8 cellular contexts compared by ENCODE assay signal in genomic region chrX:154526901-154527675, GRCh38. TPM values are rescaled to one million over a fixed set of nuclear protein-coding genes. Genes with fewer than 3 reads are reported as not detected.
DNase-seq lines count a peak whose midpoint lies in the region; ATAC-seq, FAIRE-seq and TF ChIP-seq lines count a peak whose summit lies in the region.

No MANE protein-coding gene starts in this region.

- TF ChIP-seq CTCF in GM12875 (IDR thresholded peaks at IDR 0.05; ENCODE audit: borderline replicate concordance, insufficient read depth, low read depth, low read length) (peak; percentile 46; the same call in 1 of the 2 replicates), HepG2 (CRISPR knock-in tag; IDR thresholded peaks at IDR 0.05) (peak; percentile 68)

- peak overlapping the region; percentile 78 for H3K27ac Mint-ChIP-seq in dendritic cell treated with granulocyte-macrophage colony-stimulating factor and Interleukin-4, amounts not matched to agents 40 ng/mL and 50 ng/mL, for 4 days

- H2AFZ ChIP-seq in HepG2 (ENCODE audit: low read length): peak overlapping the region; percentile 54

- ATAC-seq in HG03095 (IDR thresholded peaks at IDR 0.05; ENCODE audit: unreplicated experiment) (peak; percentile 83), HepG2 (peak; percentile 78), HG02763 (IDR thresholded peaks at IDR 0.05; ENCODE audit: unreplicated experiment) (no peak)
- peak; percentile 80 to 90 for ATAC-seq in activated CD4-positive, CD25-positive, alpha-beta regulatory T cell treated with anti-CD3 and anti-CD28 coated beads, Interleukin-2, amount 50 U/mL, for 24 hours

- H3K4me1 Mint-ChIP-seq in dendritic cell treated with granulocyte-macrophage colony-stimulating factor and Interleukin-4, amounts not matched to agents 40 ng/mL and 50 ng/mL, for 4 days (ENCODE audit: low read depth): peaks cover 11% of the 10 kb centered on the region

- H3K27me3 Mint-ChIP-seq in dendritic cell treated with granulocyte-macrophage colony-stimulating factor and Interleukin-4, amounts not matched to agents 40 ng/mL and 50 ng/mL, for 4 days: no peaks in the 10 kb centered on the region

- H3K27me3 ChIP-seq in HepG2 (ENCODE audit: control insufficient read depth in 1 of 2, insufficient read depth in 2 of 2, low read length in 2 of 2): no peaks in the 10 kb centered on the region

- H3K36me3 Mint-ChIP-seq in dendritic cell treated with granulocyte-macrophage colony-stimulating factor and Interleukin-4, amounts not matched to agents 40 ng/mL and 50 ng/mL, for 4 days (ENCODE audit: low read depth): peaks cover 20% of the 10 kb centered on the region

- WGBS in HepG2 (ENCODE audit: low lambda C conversion rate): 15% methylated on average over 3 of the region's 15 CpGs

- intact Hi-C loops in dendritic cell treated with granulocyte-macrophage colony-stimulating factor and Interleukin-4, amounts not matched to agents 40 ng/mL and 50 ng/mL, for 4 days (cut with micrococcal nuclease): loop anchor here (5.0 kb wide), 1 partner anchor 35 kb away; the partner anchor contains the start of gene SLC10A3
- intact Hi-C loops in HepG2 (cut with micrococcal nuclease; ENCODE audit: unreplicated experiment): no loop called here

- H3K4me2 ChIP-seq in HepG2 (ENCODE audit: low read depth, low read length): peak overlapping the region; percentile 88

- no peaks in the 10 kb centered on the region for H3K9me3 Mint-ChIP-seq in dendritic cell treated with granulocyte-macrophage colony-stimulating factor and Interleukin-4, amounts not matched to agents 40 ng/mL and 50 ng/mL, for 4 days

- no peak for TF ChIP-seq POLR2A in HepG2 (IDR thresholded peaks at IDR 0.05; ENCODE audit: insufficient read depth in 1 of 2, low read depth in 2 of 2, low read length in 2 of 2)

- CTCF ChIA-PET in HepG2 (lab: Yijun Ruan, JAX; ENCODE audit: low intra/inter-chr PET ratio, low total read pairs): no interaction called here

- in situ Hi-C loops in HepG2 (cut with HindIII; ENCODE audit: extremely low pct_ligation_motif_present, low pct_unique_long_range_greater_than_20kb): loop anchor here (25.0 kb wide), 1 partner anchor 115 kb away; the partner anchor contains the start of genes DNASE1L1 and TAFAZZIN

- DNase-seq in NCI-H446 treated with DMSO at 0.1 percent for 48 hours (lab: John Stamatoyannopoulos, UW): peak; percentile 29
- DNase-seq in HepG2 (ENCODE audit: low spot score): peak; percentile 56
- peak; percentile 63 for DNase-seq in stimulated activated CD4-positive, alpha-beta T cell treated with anti-CD3 and anti-CD28 coated beads, Interleukin-4, amount 100 ng/mL, for 1 hour

- H3K4me3 Mint-ChIP-seq in dendritic cell treated with granulocyte-macrophage colony-stimulating factor and Interleukin-4, amounts not matched to agents 40 ng/mL and 50 ng/mL, for 4 days: peak overlapping the region; percentile 64

- H3K79me2 ChIP-seq in HepG2 (ENCODE audit: insufficient read depth, low read length): no peaks in the 10 kb centered on the region

- H3K9me3 ChIP-seq in HepG2 (ENCODE audit: low read length): no peaks in the 10 kb centered on the region

- H4K20me1 ChIP-seq in HepG2 (ENCODE audit: insufficient read depth, low read length): no peaks in the 10 kb centered on the region

- TF ChIP-seq RAD21 in HepG2 (CRISPR knock-in tag; IDR thresholded peaks at IDR 0.05): no peak

- H3K4me3 ChIP-seq in GM12875 (ENCODE audit: low read depth, low read length) (no peak overlapping the region), HepG2 (replicated peaks in 1 of 3; ENCODE audit: insufficient read depth in 1 of 3, low read depth in 2 of 3, low read length in 3 of 3) (peak overlapping the region; percentile 37 to 63 (median 40); a peak in 5 of 6 replicates)

- H3K4me1 ChIP-seq in HepG2 (ENCODE audit: insufficient read depth, low read length): peaks cover 62% of the 10 kb centered on the region

- no TSS peak for BruUV-seq in HepG2 (replicated peaks; lab: Mats Ljungman, UMichigan)

- peak overlapping the region; percentile 63 for H3K27ac ChIP-seq in HepG2 (ENCODE audit: extremely low read length, insufficient read depth, low read length)

- FAIRE-seq in HepG2 (lab: Jason Lieb, UNC): peak; percentile 87

- H3K36me3 ChIP-seq in HepG2 (replicated peaks in 1 of 2; ENCODE audit: control insufficient read depth in 1 of 2, insufficient read depth in 2 of 2, low read length in 2 of 2): no peaks in the 10 kb centered on the region

- H3K9ac ChIP-seq in HepG2 (ENCODE audit: insufficient read depth, low read depth, low read length): peak overlapping the region; percentile 65

- POLR2A ChIA-PET in HepG2 (lab: Yijun Ruan, JAX): interaction anchor here (0.7 to 6.0 kb wide), 11 partner anchors 10 to 154 kb away, joined by 3 to 38 read pairs (median 5); partner anchors contain the start of genes ATP6AP1, FAM3A, PLXNA3 and RPL10

- no peak for TF ChIP-seq EP300 in HepG2 (IDR thresholded peaks at IDR 0.05; ENCODE audit: low read depth in 2 of 2, low read length in 2 of 2)
- TF ChIP-seq EP300 in HepG2 (CRISPR knock-in tag; IDR thresholded peaks at IDR 0.05; ENCODE audit: borderline replicate concordance): no peak

RNA-seq across cellular contexts. Expression of gene FAM3A, which starts 11.1 kb away (rescaled TPM):
- 6.7 and 11.2 TPM in 2 replicates for total RNA-seq in HepG2 (2016; rRNA removed; fragmentation: Illumina TruSeq; extraction: Trizol)
- 6.0 and 6.7 TPM in 2 replicates for total RNA-seq in HepG2 (2016; cell fraction: cytosol; rRNA removed; fragmentation: Illumina TruSeq; extraction: Trizol; ENCODE audit: low read depth)
- 6.9 and 11.7 TPM in 2 replicates for total RNA-seq in HepG2 (2016; cell fraction: insoluble cytoplasmic fraction; rRNA removed; fragmentation: Illumina TruSeq; extraction: Trizol)
- 11.4 and 13.2 TPM in 2 replicates for total RNA-seq in HepG2 (2016; cell fraction: membrane; rRNA removed; fragmentation: Illumina TruSeq; extraction: Trizol)
- 8.6 and 11.3 TPM in 2 replicates for total RNA-seq in HepG2 (2016; cell fraction: nucleus; rRNA removed; fragmentation: Illumina TruSeq; extraction: Trizol)
- polyA plus RNA-seq in HepG2 (2011; rRNA removed): 22.7 and 26.0 TPM in 2 replicates
- 20.0 and 31.3 TPM in 2 replicates for polyA plus RNA-seq in HepG2 (2011; cell fraction: cytosol; rRNA removed)
- 76.1 and 87.3 TPM in 2 replicates for polyA plus RNA-seq in HepG2 (2011; cell fraction: nucleus; rRNA removed)
- polyA plus RNA-seq in HepG2 (2012): 11.8 and 16.0 TPM in 2 replicates
- 9.5 and 10.6 TPM in 2 replicates for polyA plus RNA-seq in HepG2 (2016; cell fraction: cytosol; fragmentation: Illumina TruSeq; extraction: Trizol; ENCODE audit: low read depth)
- 6.1 and 11.2 TPM in 2 replicates for polyA plus RNA-seq in HepG2 (2016; cell fraction: insoluble cytoplasmic fraction; fragmentation: Illumina TruSeq; extraction: Trizol; ENCODE audit: low read depth)
- polyA plus RNA-seq in HepG2 (2016; cell fraction: membrane; fragmentation: Illumina TruSeq; extraction: Trizol; ENCODE audit: low read depth): 11.5 and 11.8 TPM in 2 replicates
- polyA plus RNA-seq in HepG2 (2016; cell fraction: nucleus; fragmentation: Illumina TruSeq; extraction: Trizol; ENCODE audit: insufficient read depth, low read depth): 22.0 and 23.9 TPM in 2 replicates
- polyA minus RNA-seq in HepG2 (2011; rRNA and poly(A)+ RNA removed; ENCODE audit: low replicate concordance): 22.5 and 32.8 TPM in 2 replicates
- 9.7 and 11.3 TPM in 2 replicates for polyA minus RNA-seq in HepG2 (2011; cell fraction: cytosol; rRNA and poly(A)+ RNA removed)
- polyA minus RNA-seq in HepG2 (2011; cell fraction: nucleus; rRNA and poly(A)+ RNA removed): 5.7 and 7.8 TPM in 2 replicates

RNA-seq across cellular contexts. Expression of gene G6PD, which starts 19.6 kb away (rescaled TPM):
- total RNA-seq in HepG2 (2016; rRNA removed; fragmentation: Illumina TruSeq; extraction: Trizol): 28.8 and 44.6 TPM in 2 replicates
- total RNA-seq in HepG2 (2016; cell fraction: cytosol; rRNA removed; fragmentation: Illumina TruSeq; extraction: Trizol; ENCODE audit: low read depth): 31.2 and 32.2 TPM in 2 replicates
- total RNA-seq in HepG2 (2016; cell fraction: insoluble cytoplasmic fraction; rRNA removed; fragmentation: Illumina TruSeq; extraction: Trizol): 31.8 and 35.7 TPM in 2 replicates
- 17.4 and 19.0 TPM in 2 replicates for total RNA-seq in HepG2 (2016; cell fraction: membrane; rRNA removed; fragmentation: Illumina TruSeq; extraction: Trizol)
- 29.9 and 30.0 TPM in 2 replicates for total RNA-seq in HepG2 (2016; cell fraction: nucleus; rRNA removed; fragmentation: Illumina TruSeq; extraction: Trizol)
- 18.8 and 19.5 TPM in 2 replicates for polyA plus RNA-seq in HepG2 (2011; rRNA removed)
- polyA plus RNA-seq in HepG2 (2011; cell fraction: cytosol; rRNA removed): 10.6 and 13.2 TPM in 2 replicates
- 56.3 and 68.9 TPM in 2 replicates for polyA plus RNA-seq in HepG2 (2011; cell fraction: nucleus; rRNA removed)
- 42.2 and 78.7 TPM in 2 replicates for polyA plus RNA-seq in HepG2 (2012)
- 20.7 and 21.1 TPM in 2 replicates for polyA plus RNA-seq in HepG2 (2016; cell fraction: cytosol; fragmentation: Illumina TruSeq; extraction: Trizol; ENCODE audit: low read depth)
- 81.5 and 118 TPM in 2 replicates for polyA plus RNA-seq in HepG2 (2016; cell fraction: insoluble cytoplasmic fraction; fragmentation: Illumina TruSeq; extraction: Trizol; ENCODE audit: low read depth)
- 27.9 and 29.6 TPM in 2 replicates for polyA plus RNA-seq in HepG2 (2016; cell fraction: membrane; fragmentation: Illumina TruSeq; extraction: Trizol; ENCODE audit: low read depth)
- polyA plus RNA-seq in HepG2 (2016; cell fraction: nucleus; fragmentation: Illumina TruSeq; extraction: Trizol; ENCODE audit: insufficient read depth, low read depth): 75.8 and 80.5 TPM in 2 replicates
- polyA minus RNA-seq in HepG2 (2011; rRNA and poly(A)+ RNA removed; ENCODE audit: low replicate concordance): 44.6 and 150 TPM in 2 replicates
- 19.2 and 20.1 TPM in 2 replicates for polyA minus RNA-seq in HepG2 (2011; cell fraction: cytosol; rRNA and poly(A)+ RNA removed)
- 21.4 and 32.2 TPM in 2 replicates for polyA minus RNA-seq in HepG2 (2011; cell fraction: nucleus; rRNA and poly(A)+ RNA removed)

RNA-seq across cellular contexts. Expression of gene IKBKG, which starts 20.3 kb away (rescaled TPM):
- total RNA-seq in HepG2 (2016; rRNA removed; fragmentation: Illumina TruSeq; extraction: Trizol): 26.5 and 30.6 TPM in 2 replicates
- 5.0 and 5.2 TPM in 2 replicates for total RNA-seq in HepG2 (2016; cell fraction: cytosol; rRNA removed; fragmentation: Illumina TruSeq; extraction: Trizol; ENCODE audit: low read depth)
- total RNA-seq in HepG2 (2016; cell fraction: insoluble cytoplasmic fraction; rRNA removed; fragmentation: Illumina TruSeq; extraction: Trizol): 23.9 and 32.1 TPM in 2 replicates
- 8.3 and 8.6 TPM in 2 replicates for total RNA-seq in HepG2 (2016; cell fraction: membrane; rRNA removed; fragmentation: Illumina TruSeq; extraction: Trizol)
- 26.2 and 29.8 TPM in 2 replicates for total RNA-seq in HepG2 (2016; cell fraction: nucleus; rRNA removed; fragmentation: Illumina TruSeq; extraction: Trizol)
- polyA plus RNA-seq in HepG2 (2011; rRNA removed): 44.3 and 57.9 TPM in 2 replicates
- 37.0 and 45.4 TPM in 2 replicates for polyA plus RNA-seq in HepG2 (2011; cell fraction: cytosol; rRNA removed)
- polyA plus RNA-seq in HepG2 (2011; cell fraction: nucleus; rRNA removed): 220 and 234 TPM in 2 replicates
- 20.6 and 37.0 TPM in 2 replicates for polyA plus RNA-seq in HepG2 (2012)
- polyA plus RNA-seq in HepG2 (2016; cell fraction: cytosol; fragmentation: Illumina TruSeq; extraction: Trizol; ENCODE audit: low read depth): 3.9 TPM in 2 replicates
- 24.9 and 29.4 TPM in 2 replicates for polyA plus RNA-seq in HepG2 (2016; cell fraction: insoluble cytoplasmic fraction; fragmentation: Illumina TruSeq; extraction: Trizol; ENCODE audit: low read depth)
- polyA plus RNA-seq in HepG2 (2016; cell fraction: membrane; fragmentation: Illumina TruSeq; extraction: Trizol; ENCODE audit: low read depth): 6.6 and 6.7 TPM in 2 replicates
- 63.5 and 67.1 TPM in 2 replicates for polyA plus RNA-seq in HepG2 (2016; cell fraction: nucleus; fragmentation: Illumina TruSeq; extraction: Trizol; ENCODE audit: insufficient read depth, low read depth)
- polyA minus RNA-seq in HepG2 (2011; rRNA and poly(A)+ RNA removed; ENCODE audit: low replicate concordance): 19.1 and 42.7 TPM in 2 replicates
- 17.9 and 20.8 TPM in 2 replicates for polyA minus RNA-seq in HepG2 (2011; cell fraction: cytosol; rRNA and poly(A)+ RNA removed)
- 36.8 and 37.0 TPM in 2 replicates for polyA minus RNA-seq in HepG2 (2011; cell fraction: nucleus; rRNA and poly(A)+ RNA removed)

RNA-seq across cellular contexts. Expression of gene SLC10A3, which starts 36.7 kb away (rescaled TPM):
- total RNA-seq in HepG2 (2016; rRNA removed; fragmentation: Illumina TruSeq; extraction: Trizol): 10.1 and 10.8 TPM in 2 replicates
- total RNA-seq in HepG2 (2016; cell fraction: cytosol; rRNA removed; fragmentation: Illumina TruSeq; extraction: Trizol; ENCODE audit: low read depth): 9.0 and 10.7 TPM in 2 replicates
- 7.1 and 10.6 TPM in 2 replicates for total RNA-seq in HepG2 (2016; cell fraction: insoluble cytoplasmic fraction; rRNA removed; fragmentation: Illumina TruSeq; extraction: Trizol)
- 19.7 and 23.5 TPM in 2 replicates for total RNA-seq in HepG2 (2016; cell fraction: membrane; rRNA removed; fragmentation: Illumina TruSeq; extraction: Trizol)
- total RNA-seq in HepG2 (2016; cell fraction: nucleus; rRNA removed; fragmentation: Illumina TruSeq; extraction: Trizol): 5.5 and 5.9 TPM in 2 replicates
- 11.5 and 13.7 TPM in 2 replicates for polyA plus RNA-seq in HepG2 (2011; rRNA removed)
- polyA plus RNA-seq in HepG2 (2011; cell fraction: cytosol; rRNA removed): 12.8 and 15.4 TPM in 2 replicates
- polyA plus RNA-seq in HepG2 (2011; cell fraction: nucleus; rRNA removed): 12.0 and 13.6 TPM in 2 replicates
- polyA plus RNA-seq in HepG2 (2012): 7.8 and 12.5 TPM in 2 replicates
- polyA plus RNA-seq in HepG2 (2016; cell fraction: cytosol; fragmentation: Illumina TruSeq; extraction: Trizol; ENCODE audit: low read depth): 16.2 and 21.3 TPM in 2 replicates
- polyA plus RNA-seq in HepG2 (2016; cell fraction: insoluble cytoplasmic fraction; fragmentation: Illumina TruSeq; extraction: Trizol; ENCODE audit: low read depth): 14.1 and 15.3 TPM in 2 replicates
- 27.8 and 30.6 TPM in 2 replicates for polyA plus RNA-seq in HepG2 (2016; cell fraction: membrane; fragmentation: Illumina TruSeq; extraction: Trizol; ENCODE audit: low read depth)
- 13.1 TPM in 2 replicates for polyA plus RNA-seq in HepG2 (2016; cell fraction: nucleus; fragmentation: Illumina TruSeq; extraction: Trizol; ENCODE audit: insufficient read depth, low read depth)
- polyA minus RNA-seq in HepG2 (2011; rRNA and poly(A)+ RNA removed; ENCODE audit: low replicate concordance): 21.1 and 41.7 TPM in 2 replicates
- polyA minus RNA-seq in HepG2 (2011; cell fraction: cytosol; rRNA and poly(A)+ RNA removed): 6.5 and 11.1 TPM in 2 replicates
- 2.3 and 2.5 TPM in 2 replicates for polyA minus RNA-seq in HepG2 (2011; cell fraction: nucleus; rRNA and poly(A)+ RNA removed)

RNA-seq across cellular contexts. Expression of gene UBL4A, which starts 40.7 kb away (rescaled TPM):
- total RNA-seq in HepG2 (2016; rRNA removed; fragmentation: Illumina TruSeq; extraction: Trizol): 25.5 and 29.1 TPM in 2 replicates
- total RNA-seq in HepG2 (2016; cell fraction: cytosol; rRNA removed; fragmentation: Illumina TruSeq; extraction: Trizol; ENCODE audit: low read depth): 11.4 and 12.2 TPM in 2 replicates
- total RNA-seq in HepG2 (2016; cell fraction: insoluble cytoplasmic fraction; rRNA removed; fragmentation: Illumina TruSeq; extraction: Trizol): 26.5 and 28.9 TPM in 2 replicates
- total RNA-seq in HepG2 (2016; cell fraction: membrane; rRNA removed; fragmentation: Illumina TruSeq; extraction: Trizol): 32.1 and 33.9 TPM in 2 replicates
- total RNA-seq in HepG2 (2016; cell fraction: nucleus; rRNA removed; fragmentation: Illumina TruSeq; extraction: Trizol): 10.4 and 12.9 TPM in 2 replicates
- 16.8 and 21.7 TPM in 2 replicates for polyA plus RNA-seq in HepG2 (2011; rRNA removed)
- polyA plus RNA-seq in HepG2 (2011; cell fraction: cytosol; rRNA removed): 20.9 and 32.4 TPM in 2 replicates
- polyA plus RNA-seq in HepG2 (2011; cell fraction: nucleus; rRNA removed): 11.5 and 13.8 TPM in 2 replicates
- polyA plus RNA-seq in HepG2 (2012): 14.3 and 16.6 TPM in 2 replicates
- polyA plus RNA-seq in HepG2 (2016; cell fraction: cytosol; fragmentation: Illumina TruSeq; extraction: Trizol; ENCODE audit: low read depth): 12.8 and 14.0 TPM in 2 replicates
- polyA plus RNA-seq in HepG2 (2016; cell fraction: insoluble cytoplasmic fraction; fragmentation: Illumina TruSeq; extraction: Trizol; ENCODE audit: low read depth): 21.9 and 28.0 TPM in 2 replicates
- polyA plus RNA-seq in HepG2 (2016; cell fraction: membrane; fragmentation: Illumina TruSeq; extraction: Trizol; ENCODE audit: low read depth): 24.6 and 26.6 TPM in 2 replicates
- polyA plus RNA-seq in HepG2 (2016; cell fraction: nucleus; fragmentation: Illumina TruSeq; extraction: Trizol; ENCODE audit: insufficient read depth, low read depth): 17.4 and 20.6 TPM in 2 replicates
- 32.9 and 96.4 TPM in 2 replicates for polyA minus RNA-seq in HepG2 (2011; rRNA and poly(A)+ RNA removed; ENCODE audit: low replicate concordance)
- 13.2 and 18.6 TPM in 2 replicates for polyA minus RNA-seq in HepG2 (2011; cell fraction: cytosol; rRNA and poly(A)+ RNA removed)
- 3.0 and 4.6 TPM in 2 replicates for polyA minus RNA-seq in HepG2 (2011; cell fraction: nucleus; rRNA and poly(A)+ RNA removed)
